Comparison of ENCODE assay signal across 13 cellular contexts in the genomic region with DNA sequence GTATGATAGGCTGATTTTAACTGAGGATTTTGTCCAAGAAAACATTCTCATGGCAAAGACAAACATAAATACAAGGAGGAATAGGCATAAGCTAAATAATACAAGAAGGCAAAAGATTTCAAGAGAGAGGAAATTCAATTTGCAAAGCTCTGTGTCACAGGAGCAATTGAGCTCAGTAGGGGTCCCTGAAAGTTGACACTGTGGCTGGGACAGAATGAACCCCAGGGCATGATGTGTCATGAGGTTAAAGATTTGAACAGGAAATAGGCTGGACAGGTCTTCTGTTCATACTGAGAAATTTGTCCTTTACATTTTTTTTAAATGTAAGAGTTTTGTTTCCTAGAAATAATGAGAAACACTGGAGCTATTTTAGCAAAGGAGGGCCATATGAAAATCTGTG.
"Had no signal": no experiment of that assay in that cellular context is flagged by ENCODE, and none has a peak within 500 bp of the region (broad histone marks: within the 10 kb centered on the region; RNA-seq: fewer than 3 reads in every experiment).

No MANE protein-coding gene starts in this region.

- H3K27me3 Mint-ChIP-seq: activated CD4-positive, alpha-beta memory T cell treated with anti-CD3 and anti-CD28 coated beads, Interleukin-2, amount 10 ng/mL, durations not matched to agents 7 days and 5 days; activated naive CD8-positive, alpha-beta T cell; memory B cell; stimulated activated naive CD8-positive, alpha-beta T cell treated with anti-CD3 and anti-CD28 coated beads, Interleukin-15, Interleukin-2, amounts not matched to agents 100 ng/mL and 50 ng/mL, for 24 hours had no signal

- H3K4me1 Mint-ChIP-seq: activated CD4-positive, alpha-beta memory T cell treated with anti-CD3 and anti-CD28 coated beads, Interleukin-2, amount 10 ng/mL, durations not matched to agents 7 days and 5 days; memory B cell; nephron had no signal

- H3K36me3 ChIP-seq: breast epithelium, left lung, upper lobe of right lung had no signal

- H3K27ac ChIP-seq: breast epithelium, left lung, upper lobe of right lung had no signal

- H3K36me3 Mint-ChIP-seq: activated naive CD8-positive, alpha-beta T cell; memory B cell had no signal

- H3K4me3 Mint-ChIP-seq: activated CD4-positive, alpha-beta memory T cell treated with anti-CD3 and anti-CD28 coated beads, Interleukin-2, amount 10 ng/mL, durations not matched to agents 7 days and 5 days; activated naive CD8-positive, alpha-beta T cell; memory B cell; nephron; stimulated activated naive CD8-positive, alpha-beta T cell treated with anti-CD3 and anti-CD28 coated beads, Interleukin-15, Interleukin-2, amounts not matched to agents 100 ng/mL and 50 ng/mL, for 24 hours had no signal

- H3K9me3 ChIP-seq: upper lobe of right lung had no signal

- DNase-seq: activated CD4-positive, alpha-beta memory T cell treated with anti-CD3 and anti-CD28 coated beads, Interleukin-2, amount 10 ng/mL, durations not matched to agents 7 days and 5 days; activated gamma-delta T cell; activated T-cell treated with anti-CD3 and anti-CD28 coated beads, Interleukin-2, amount 50 U/mL, for 48 hours; dermis blood vessel endothelial cell; left lung; stimulated activated CD4-positive, alpha-beta T cell treated with anti-CD3 and anti-CD28 coated beads, Interleukin-4, amount 100 ng/mL, for 24 hours; T-helper 9 cell; upper lobe of right lung had no signal

- H3K27me3 ChIP-seq: breast epithelium, left lung, upper lobe of right lung had no signal

- H3K4me3 ChIP-seq: breast epithelium, left lung, upper lobe of right lung had no signal

- H3K27ac Mint-ChIP-seq: activated CD4-positive, alpha-beta memory T cell treated with anti-CD3 and anti-CD28 coated beads, Interleukin-2, amount 10 ng/mL, durations not matched to agents 7 days and 5 days; activated naive CD8-positive, alpha-beta T cell; memory B cell; nephron; stimulated activated naive CD8-positive, alpha-beta T cell treated with anti-CD3 and anti-CD28 coated beads, Interleukin-15, Interleukin-2, amounts not matched to agents 100 ng/mL and 50 ng/mL, for 24 hours had no signal

- H3K4me1 ChIP-seq: breast epithelium, left lung, upper lobe of right lung had no signal
